ENCODE assay signal across 8 cellular contexts in genomic region chr2:189466656-189467055, GRCh38. TPM values are rescaled to one million over a fixed set of nuclear protein-coding genes. Genes with fewer than 3 reads are reported as not detected.
DNase-seq lines count a peak whose midpoint lies in the region; ATAC-seq and TF ChIP-seq lines count a peak whose summit lies in the region.

No MANE protein-coding gene starts in this region.

- DNase-seq in Caki2 (ENCODE audit: low read depth): peak; percentile 6
- peak; percentile 10 for DNase-seq in hepatic stellate cell (ENCODE audit: low spot score)
- no peak for DNase-seq in vagina (ENCODE audit: extremely low spot score in 2 of 2)
- DNase-seq in ureter (ENCODE audit: low spot score): no peak
- DNase-seq in activated naive CD4-positive, alpha-beta T cell (lab: John Stamatoyannopoulos, UW): no peak

- ATAC-seq in HG03175 (IDR thresholded peaks at IDR 0.05; ENCODE audit: unreplicated experiment) (peak; percentile 43), GM18519 (IDR thresholded peaks at IDR 0.05; ENCODE audit: low FRiP score, unreplicated experiment) (no peak)

- intact Hi-C loops in vagina (cut with DNase I): no loop called here

- no peaks in the 10 kb centered on the region for H3K4me1 ChIP-seq in vagina

- H3K4me3 ChIP-seq in vagina: no peak overlapping the region

- TF ChIP-seq POLR2A in vagina (IDR thresholded peaks at IDR 0.05): no peak

- peak; percentile 83 for TF ChIP-seq CTCF in VCaP (conservative IDR thresholded peaks at IDR 0.05)
- TF ChIP-seq CTCF in vagina (IDR thresholded peaks at IDR 0.05): peak; percentile 13 to 44 (median 34)

- H3K27me3 ChIP-seq in vagina: no peaks in the 10 kb centered on the region

- no peaks in the 10 kb centered on the region for H3K9me3 ChIP-seq in vagina

- H3K27ac ChIP-seq in VCaP (no peak overlapping the region), vagina (no peak overlapping the region)

- in situ Hi-C loops in Caki2 (cut with HindIII; ENCODE audit: low pct_unique_long_range_greater_than_20kb, low sequenced_read_pairs): no loop called here

- peaks cover 0 to 82% of the 10 kb centered on the region in 2 donors for H3K36me3 ChIP-seq in vagina

RNA-seq across cellular contexts. Expression of gene WDR75, which starts 25.4 kb away (rescaled TPM):
- total RNA-seq in Caki2 (2014; rRNA removed; shearing (Covaris generic); ENCODE audit: low replicate concordance): 30.8 and 41.1 TPM in 2 replicates
- total RNA-seq in vagina (30.7 TPM), ureter (43.0 TPM)

Comparison
In these comparisons a context has a peak if more than half of its experiments do, and no peak if none do; other contexts are left out.
1. DNase-seq: peak in Caki2 (single experiment) and hepatic stellate cell (single experiment); none in vagina (0 of 2), ureter (single experiment) and activated naive CD4-positive, alpha-beta T cell (0 of 4).